In genomic region chr6:105363100-105363754, GRCh38 we compare ENCODE assay signal across 8 cellular contexts. TPM values are rescaled to one million over a fixed set of nuclear protein-coding genes. Genes with fewer than 3 reads are reported as not detected.
A peak's percentile ranks its signal among the peaks of the same experiment; 100 is the strongest.
DNase-seq lines count a peak whose midpoint lies in the region; ATAC-seq and TF ChIP-seq lines count a peak whose summit lies in the region.

No MANE protein-coding gene starts in this region.

- no peak for DNase-seq in AG09319 (ENCODE audit: extremely low read depth, low read depth)
- DNase-seq in amniotic epithelial cell (ENCODE audit: low read depth), result peak; percentile 36
- DNase-seq in kidney glomerular epithelial cell (lab: John Stamatoyannopoulos, UW), result peak; percentile 25
- DNase-seq in mesenteric fat pad (ENCODE audit: low spot score), result no peak

- TF ChIP-seq CTCF in AG09319 (IDR thresholded peaks at IDR 0.05; ENCODE audit: low read depth, low read length), result peak; percentile 46

- TF ChIP-seq EP300 in Ishikawa (IDR thresholded peaks at IDR 0.05; ENCODE audit: borderline replicate concordance), result no peak

- ATAC-seq in GM21576 (IDR thresholded peaks at IDR 0.05; ENCODE audit: unreplicated experiment) (no peak), HG03521 (IDR thresholded peaks at IDR 0.05; ENCODE audit: unreplicated experiment) (no peak), HG02678 (IDR thresholded peaks at IDR 0.05; ENCODE audit: unreplicated experiment) (no peak)

- TF ChIP-seq RAD21 in Ishikawa (IDR thresholded peaks at IDR 0.05; ENCODE audit: low read depth), result peak; percentile 51

TF ChIP-seq in Ishikawa, 13 proteins besides CTCF, POLR2A, EP300 and RAD21:
- TF ChIP-seq NFIC (IDR thresholded peaks at IDR 0.05), result no peak
- TF ChIP-seq EGR1 (IDR thresholded peaks at IDR 0.05), result no peak
- no peak for TF ChIP-seq CEBPB (IDR thresholded peaks at IDR 0.05)
- no peak for TF ChIP-seq MAX (IDR thresholded peaks at IDR 0.05)
- TF ChIP-seq YY1 (IDR thresholded peaks at IDR 0.05; ENCODE audit: low read depth), result no peak
- TF ChIP-seq REST (IDR thresholded peaks at IDR 0.05; ENCODE audit: low read depth), result no peak
- no peak for TF ChIP-seq USF1 (IDR thresholded peaks at IDR 0.05)
- no peak for TF ChIP-seq TAF1 (IDR thresholded peaks at IDR 0.05; ENCODE audit: low read depth)

RNA-seq across cellular contexts. Expression of gene PREP, which starts 39.7 kb away (rescaled TPM):
- 35.8 TPM for total RNA-seq in mesenteric fat pad

Comparison
In these comparisons a context has a peak if more than half of its experiments do, and no peak if none do; other contexts are left out.
1. DNase-seq: peak in amniotic epithelial cell (single experiment) and kidney glomerular epithelial cell (single experiment); none in AG09319 (single experiment) and mesenteric fat pad (single experiment).